ENCODE assay signal across 21 cellular contexts in the genomic region with DNA sequence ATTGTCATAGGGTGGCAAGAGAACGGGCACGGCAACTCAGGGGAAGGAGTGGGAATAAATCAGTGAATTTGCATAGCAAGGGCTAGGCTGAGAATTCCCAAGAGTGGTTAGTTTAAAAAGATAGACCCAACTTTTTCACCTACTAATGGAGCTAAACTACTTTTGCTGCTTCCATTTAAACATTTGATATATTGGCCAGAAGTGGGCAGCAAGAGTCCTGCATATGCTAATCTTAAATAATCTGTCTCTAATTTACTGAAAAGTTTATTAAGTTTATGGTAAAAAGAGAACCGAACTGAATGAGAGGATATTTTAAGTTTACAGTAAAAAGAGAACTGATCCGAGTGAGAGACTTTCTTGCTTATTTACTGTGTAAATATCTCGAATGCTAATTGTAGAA.
"Had no signal": no experiment of that assay in that cellular context is flagged by ENCODE, and none has a peak within 500 bp of the region (broad histone marks: within the 10 kb centered on the region; RNA-seq: fewer than 3 reads in every experiment).

No MANE protein-coding gene starts in this region.

- H3K9me3 ChIP-seq: esophagus squamous epithelium, lower lobe of right lung, ovary, right lobe of liver, transverse colon, upper lobe of right lung, uterus had no signal

- H3K4me1 ChIP-seq: esophagus squamous epithelium, lower lobe of right lung, right lobe of liver, suprapubic skin, transverse colon, upper lobe of right lung, uterus had no signal

- H3K36me3 Mint-ChIP-seq: natural killer cell; stimulated activated naive B cell treated with anti-CD40 and anti-IgM and Interleukin-4, amounts not matched to agents 10 μg/mL and 1 μg/mL and 100 μg/mL, for 72 hours had no signal

- H3K27me3 Mint-ChIP-seq: effector memory CD8-positive, alpha-beta T cell; stimulated activated naive B cell treated with anti-CD40 and anti-IgM and Interleukin-4, amounts not matched to agents 10 μg/mL and 1 μg/mL and 100 μg/mL, for 72 hours; stimulated activated naive CD8-positive, alpha-beta T cell treated with anti-CD3 and anti-CD28 coated beads, Interleukin-15, Interleukin-2, amounts not matched to agents 100 ng/mL and 50 ng/mL, for 24 hours had no signal

- ATAC-seq: effector memory CD8-positive, alpha-beta T cell; left ventricle myocardium superior; lower lobe of right lung; natural killer cell; right lobe of liver; stimulated activated naive B cell treated with anti-CD40 and anti-IgM and Interleukin-4, amounts not matched to agents 10 μg/mL and 1 μg/mL and 100 μg/mL, for 72 hours; upper lobe of right lung had no signal

- H3K4me3 ChIP-seq: coronary artery, esophagus squamous epithelium, lower lobe of right lung, ovary, right lobe of liver, suprapubic skin, transverse colon, upper lobe of right lung, uterus had no signal

- H3K27me3 ChIP-seq: esophagus squamous epithelium, ovary, right lobe of liver, suprapubic skin, transverse colon, upper lobe of right lung, uterus had no signal

- H3K36me3 ChIP-seq: esophagus squamous epithelium, lower lobe of right lung, ovary, right lobe of liver, suprapubic skin, transverse colon, upper lobe of right lung, uterus had no signal

- H3K4me3 Mint-ChIP-seq: effector memory CD8-positive, alpha-beta T cell; natural killer cell; stimulated activated naive B cell treated with anti-CD40 and anti-IgM and Interleukin-4, amounts not matched to agents 10 μg/mL and 1 μg/mL and 100 μg/mL, for 72 hours; stimulated activated naive CD8-positive, alpha-beta T cell treated with anti-CD3 and anti-CD28 coated beads, Interleukin-15, Interleukin-2, amounts not matched to agents 100 ng/mL and 50 ng/mL, for 24 hours had no signal

- H3K27ac ChIP-seq: coronary artery, esophagus squamous epithelium, lower lobe of right lung, ovary, right lobe of liver, suprapubic skin, transverse colon, upper lobe of right lung, uterus had no signal

- DNase-seq: dermis blood vessel endothelial cell; effector memory CD8-positive, alpha-beta T cell; erythroblast; esophagus squamous epithelium; foreskin melanocyte; left ventricle myocardium superior; lower lobe of right lung; natural killer cell; occipital lobe; ovary; right lobe of liver; small intestine; stimulated activated CD4-positive, alpha-beta T cell treated with anti-CD3 and anti-CD28 coated beads, Interleukin-15, amount 100 ng/mL, for 24 hours; stimulated activated CD4-positive, alpha-beta T cell treated with anti-CD3 and anti-CD28 coated beads, Interleukin-2, amount 100 ng/mL, for 48 hours; stimulated activated naive B cell treated with anti-CD40 and anti-IgM and Interleukin-4, amounts not matched to agents 10 μg/mL and 1 μg/mL and 100 μg/mL, for 72 hours; transverse colon; upper lobe of right lung; uterus had no signal

- H3K9me3 Mint-ChIP-seq: stimulated activated naive B cell treated with anti-CD40 and anti-IgM and Interleukin-4, amounts not matched to agents 10 μg/mL and 1 μg/mL and 100 μg/mL, for 72 hours had no signal

- H3K27ac Mint-ChIP-seq: effector memory CD8-positive, alpha-beta T cell; natural killer cell; stimulated activated naive B cell treated with anti-CD40 and anti-IgM and Interleukin-4, amounts not matched to agents 10 μg/mL and 1 μg/mL and 100 μg/mL, for 72 hours; stimulated activated naive CD8-positive, alpha-beta T cell treated with anti-CD3 and anti-CD28 coated beads, Interleukin-15, Interleukin-2, amounts not matched to agents 100 ng/mL and 50 ng/mL, for 24 hours had no signal

- H3K4me1 Mint-ChIP-seq: natural killer cell; stimulated activated naive B cell treated with anti-CD40 and anti-IgM and Interleukin-4, amounts not matched to agents 10 μg/mL and 1 μg/mL and 100 μg/mL, for 72 hours had no signal
